Comparison of ENCODE assay signal across 9 cellular contexts in genomic region chr10:17607603-17608332, GRCh38. TPM values are rescaled to one million over a fixed set of nuclear protein-coding genes. Genes with fewer than 3 reads are reported as not detected.
A peak's percentile ranks its signal among the peaks of the same experiment; 100 is the strongest.
DNase-seq lines count a peak whose midpoint lies in the region; ATAC-seq and TF ChIP-seq lines count a peak whose summit lies in the region.
"Had no signal": no experiment of that assay in that cellular context is flagged by ENCODE, and none has a peak within 500 bp of the region (broad histone marks: within the 10 kb centered on the region; RNA-seq: fewer than 3 reads in every experiment).

No MANE protein-coding gene starts in this region.

- no peak overlapping the region for H3K4me3 ChIP-seq in Karpas-422 (ENCODE audit: low read length)
- no peak overlapping the region for H3K4me3 ChIP-seq in fibroblast of pulmonary artery (replicated peaks; ENCODE audit: low read depth, low read length)

- no peak overlapping the region for H3K9ac ChIP-seq in Karpas-422 (ENCODE audit: low read length)

- peak; percentile 23 for DNase-seq in activated naive CD4-positive, alpha-beta T cell treated with anti-CD3 and anti-CD28 coated beads for 36 hours
- no peak for DNase-seq in activated naive CD4-positive, alpha-beta T cell (lab: John Stamatoyannopoulos, UW)
- DNase-seq in Karpas-422, result peak; percentile 81
- peak in 7 of 34 experiments; percentile 11 to 33 (median 21) for DNase-seq in T-cell
- DNase-seq in fibroblast of pulmonary artery (ENCODE audit: low read depth), result peak; percentile 76
- no peak for DNase-seq in omental fat pad (ENCODE audit: low spot score)
- no peak for DNase-seq in activated CD8-positive, alpha-beta memory T cell treated with anti-CD3 and anti-CD28 coated beads for 24 hours

- ATAC-seq in GM21529 (IDR thresholded peaks at IDR 0.05; ENCODE audit: unreplicated experiment) (peak; percentile 79), T-cell (replicated peaks in 1 of 4) (peak; percentile 72 to 82 (median 74)), omental fat pad (ENCODE audit: low FRiP score) (peak; percentile 76)

- no peak overlapping the region for H3K4me3 Mint-ChIP-seq in activated naive CD4-positive, alpha-beta T cell treated with anti-CD3 and anti-CD28 coated beads for 36 hours
- H3K4me3 Mint-ChIP-seq in T-cell, result no peak overlapping the region
- H3K4me3 Mint-ChIP-seq: IgD-negative memory B cell had no signal

- no peaks in the 10 kb centered on the region for H3K36me3 ChIP-seq in Karpas-422 (ENCODE audit: insufficient read depth, low read length)

- no peaks in the 10 kb centered on the region for H3K9me2 ChIP-seq in Karpas-422 (replicated peaks; ENCODE audit: insufficient read depth, low read length)

- no peaks in the 10 kb centered on the region for H4K20me1 ChIP-seq in Karpas-422 (ENCODE audit: insufficient read depth, low read depth, low read length)

- H3K79me2 ChIP-seq in Karpas-422 (ENCODE audit: low read length), result no peaks in the 10 kb centered on the region

- H3K36me3 Mint-ChIP-seq in activated naive CD4-positive, alpha-beta T cell treated with anti-CD3 and anti-CD28 coated beads for 36 hours (ENCODE audit: low read depth), result no peaks in the 10 kb centered on the region
- H3K36me3 Mint-ChIP-seq in T-cell, result no peaks in the 10 kb centered on the region
- H3K36me3 Mint-ChIP-seq: IgD-negative memory B cell had no signal

- intact Hi-C loops in activated naive CD4-positive, alpha-beta T cell treated with anti-CD3 and anti-CD28 coated beads for 36 hours (cut with micrococcal nuclease), result loop anchor here (1.0 to 10.0 kb wide), 7 partner anchors 136 to 707 kb away; no protein-coding TSS in a partner anchor

- H3K4me1 Mint-ChIP-seq in activated naive CD4-positive, alpha-beta T cell treated with anti-CD3 and anti-CD28 coated beads for 36 hours (ENCODE audit: low read depth), result no peaks in the 10 kb centered on the region
- peaks cover 0 to 4% (median 0%) of the 10 kb centered on the region in 3 donors for H3K4me1 Mint-ChIP-seq in T-cell

- H3K9me3 Mint-ChIP-seq in activated naive CD4-positive, alpha-beta T cell treated with anti-CD3 and anti-CD28 coated beads for 36 hours, result no peaks in the 10 kb centered on the region
- H3K9me3 Mint-ChIP-seq in T-cell, result no peaks in the 10 kb centered on the region
- H3K9me3 Mint-ChIP-seq: IgD-negative memory B cell had no signal

- no peak overlapping the region for H3K27ac Mint-ChIP-seq in activated naive CD4-positive, alpha-beta T cell treated with anti-CD3 and anti-CD28 coated beads for 36 hours
- no peak overlapping the region for H3K27ac Mint-ChIP-seq in T-cell
- H3K27ac Mint-ChIP-seq: IgD-negative memory B cell had no signal

- no peak overlapping the region for H2AFZ ChIP-seq in Karpas-422 (ENCODE audit: low read length)

- CTCF ChIA-PET in activated naive CD4-positive, alpha-beta T cell treated with anti-CD3 and anti-CD28 coated beads for 36 hours (lab: Charles Lee), result interaction anchor here (0.6 to 1.5 kb wide), 11 partner anchors 9 to 607 kb away, joined by 3 to 8 read pairs (median 3); partner anchors contain the start of gene HACD1
- CTCF ChIA-PET in T-cell (lab: Charles Lee), result interaction anchor here (0.6 to 1.5 kb wide), 8 partner anchors 9 to 152 kb away, joined by 3 to 5 read pairs (median 4); partner anchors contain the start of gene HACD1 (in 1 of the 2)

- POLR2A ChIA-PET in T-cell (lab: Charles Lee), result no interaction called here

- no peak overlapping the region for H3K4me2 ChIP-seq in Karpas-422 (ENCODE audit: low read depth, low read length, poor library complexity, severe bottlenecking)

- H3K27ac ChIP-seq in Karpas-422 (ENCODE audit: low read length), result no peak overlapping the region

- no peaks in the 10 kb centered on the region for H3K27me3 Mint-ChIP-seq in activated naive CD4-positive, alpha-beta T cell treated with anti-CD3 and anti-CD28 coated beads for 36 hours (ENCODE audit: low read depth)
- H3K27me3 Mint-ChIP-seq in T-cell, result no peaks in the 10 kb centered on the region
- H3K27me3 Mint-ChIP-seq: IgD-negative memory B cell had no signal

- no peaks in the 10 kb centered on the region for H3K27me3 ChIP-seq in Karpas-422 (ENCODE audit: low read length)

- TF ChIP-seq CTCF in fibroblast of pulmonary artery (IDR thresholded peaks at IDR 0.05; ENCODE audit: low read length, missing control alignments), result peak; percentile 82
- TF ChIP-seq CTCF in omental fat pad (IDR thresholded peaks at IDR 0.05), result no peak

- no peaks in the 10 kb centered on the region for H3K9me3 ChIP-seq in Karpas-422 (ENCODE audit: low read length)

- H3K4me1 ChIP-seq in Karpas-422 (ENCODE audit: low read length), result no peaks in the 10 kb centered on the region

RNA-seq across cellular contexts. Expression of gene HACD1, which starts 9.4 kb away (rescaled TPM):
- total RNA-seq in activated naive CD4-positive, alpha-beta T cell treated with anti-CD3 and anti-CD28 coated beads for 36 hours, result 1 to 10 TPM in 1 of 2 experiments, under 1 TPM in 1; 0.41 to 1.9 TPM
- total RNA-seq in Karpas-422 (2014; rRNA removed; shearing (Covaris generic); ENCODE audit: low replicate concordance), result not detected in 2 replicates
- 1 to 10 TPM in 3 of 5 donors, under 1 TPM in 2; 0.39 to 4.2 (median 1.3) TPM for total RNA-seq in T-cell
- total RNA-seq in omental fat pad, result 10 to 100 TPM; 17.4 to 29.9 (median 19.1) TPM

RNA-seq across cellular contexts. Expression of gene STAM, which starts 36.2 kb away (rescaled TPM):
- total RNA-seq in activated naive CD4-positive, alpha-beta T cell treated with anti-CD3 and anti-CD28 coated beads for 36 hours, result 10 to 100 TPM; 16.3 to 16.6 TPM
- total RNA-seq in Karpas-422 (2014; rRNA removed; shearing (Covaris generic); ENCODE audit: low replicate concordance), result 7.3 and 14.4 TPM in 2 replicates
- total RNA-seq in T-cell (10 to 100 TPM; 18.6 to 42.7 (median 25.7) TPM), omental fat pad (10 to 100 TPM; 19.1 to 28.1 (median 22.1) TPM)

Comparison
In these comparisons a context has a peak if more than half of its experiments do, and no peak if none do; other contexts are left out.
1. DNase-seq: peak in activated naive CD4-positive, alpha-beta T cell treated with anti-CD3 and anti-CD28 coated beads for 36 hours (single experiment), Karpas-422 (single experiment) and fibroblast of pulmonary artery (single experiment); none in activated naive CD4-positive, alpha-beta T cell (0 of 4), omental fat pad (single experiment) and activated CD8-positive, alpha-beta memory T cell treated with anti-CD3 and anti-CD28 coated beads for 24 hours (single experiment).
2. Peak in every context shown above with its lines, with median percentiles within 50 percentile points of each other: ATAC-seq.